ENCODE assay signal across 24 cellular contexts in the genomic region with DNA sequence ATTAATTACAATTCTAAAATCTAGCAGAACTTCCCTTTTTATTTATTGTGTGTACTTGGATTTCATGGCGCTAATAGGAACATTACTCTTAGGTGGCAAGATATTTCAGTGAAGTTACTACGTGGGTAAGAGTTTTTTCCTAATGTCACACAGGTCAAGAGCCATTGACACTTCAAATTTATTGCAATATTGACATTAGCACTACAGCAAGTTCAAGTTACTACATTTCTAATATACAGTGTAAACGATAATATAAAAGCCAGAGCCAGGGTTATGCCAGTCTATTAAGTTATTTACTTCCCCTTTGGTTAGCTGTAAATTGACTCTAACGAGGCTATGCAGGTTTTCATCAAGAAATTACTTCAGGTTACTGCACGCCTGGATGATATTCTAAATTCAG.
"Had no signal": no experiment of that assay in that cellular context is flagged by ENCODE, and none has a peak within 500 bp of the region (broad histone marks: within the 10 kb centered on the region; RNA-seq: fewer than 3 reads in every experiment).

No MANE protein-coding gene starts in this region.

- DNase-seq: activated CD4-positive, alpha-beta memory T cell treated with anti-CD3 and anti-CD28 coated beads for 36 hours; activated CD4-positive, alpha-beta T cell treated with anti-CD3 and anti-CD28 coated beads, Interleukin-2, amount 10 ng/mL, durations not matched to agents 7 days and 5 days; activated CD4-positive, CD25-positive, alpha-beta regulatory T cell; activated CD8-positive, alpha-beta memory T cell treated with anti-CD3 and anti-CD28 coated beads for 24 hours; activated gamma-delta T cell; activated naive CD4-positive, alpha-beta T cell treated with anti-CD3 and anti-CD28 coated beads for 36 hours; activated T-cell treated with anti-CD3 and anti-CD28 coated beads, Interleukin-2, amount 50 U/mL, for 48 hours; amygdala; Karpas-422; NCI-H1436; NCI-H1694 treated with DMSO at 0.1 percent for 48 hours; NCI-H2029 treated with DMSO at 0.1 percent for 48 hours; NCI-H345; NCI-H510A; NCI-H526 treated with DMSO at 0.1 percent for 48 hours; OCI-M1; RPMI8226; T-cell; T-helper 2 cell had no signal

- H3K27ac ChIP-seq: SK-N-MC, VCaP had no signal

- H3K4me3 ChIP-seq: SK-N-MC had no signal

- ATAC-seq: activated T-helper 17 cell treated with anti-CD3 and anti-CD28 coated beads, Interleukin-2, amount 50 U/mL, for 72 hours; Panc1; Right ventricle myocardium inferior; T-cell had no signal
